ENCODE assay signal across 8 cellular contexts in genomic region chr6:29964553-29964903, GRCh38. TPM values are rescaled to one million over a fixed set of nuclear protein-coding genes. Genes with fewer than 3 reads are reported as not detected.
DNase-seq lines count a peak whose midpoint lies in the region; ATAC-seq and TF ChIP-seq lines count a peak whose summit lies in the region.

No MANE protein-coding gene starts in this region.

- H3K36me3 Mint-ChIP-seq in endothelial cell (ENCODE audit: low read depth, unreplicated experiment) = no peaks in the 10 kb centered on the region

- peaks cover 3% of the 10 kb centered on the region for H3K27me3 Mint-ChIP-seq in endothelial cell (ENCODE audit: unreplicated experiment)

- 20% methylated on average over 3 of the region's 3 CpGs for WGBS in prostate gland

- H3K4me3 Mint-ChIP-seq in endothelial cell (ENCODE audit: unreplicated experiment) = peak overlapping the region; percentile 87

- H3K9me3 ChIP-seq in ES-I3 (ENCODE audit: control insufficient read depth, insufficient read depth, low read length) (no peaks in the 10 kb centered on the region; the same call in 1 of the 2 replicates), OCI-LY7 (ENCODE audit: low read length) (no peaks in the 10 kb centered on the region), prostate gland (no peaks in the 10 kb centered on the region)

- H3K4me1 Mint-ChIP-seq in endothelial cell (ENCODE audit: unreplicated experiment) = peaks cover 59% of the 10 kb centered on the region

- peak overlapping the region; percentile 41 for H3K9ac ChIP-seq in ES-I3 (ENCODE audit: low read depth, low read length)

- H3K4me3 ChIP-seq in OCI-LY7 (ENCODE audit: low read depth, low read length, poor library complexity, severe bottlenecking) (peak overlapping the region; percentile 67), prostate gland (peak overlapping the region; percentile 17 to 25)

- peak overlapping the region; percentile 98 for H3K27ac Mint-ChIP-seq in endothelial cell (ENCODE audit: unreplicated experiment)

- CTCF ChIA-PET in OCI-LY7 (lab: Charles Lee; ENCODE audit: unreplicated experiment) = interaction anchor here (0.6 kb wide), 1 partner anchor 159 kb away, joined by 5 read pairs; no protein-coding TSS in a partner anchor

- H3K4me2 ChIP-seq in OCI-LY7 (ENCODE audit: low read length) = peak overlapping the region; percentile 82

- H4K20me1 ChIP-seq in OCI-LY7 (ENCODE audit: insufficient read depth, low read length) = no peaks in the 10 kb centered on the region

- no peak for ATAC-seq in GM21526 (IDR thresholded peaks at IDR 0.05; ENCODE audit: low FRiP score, unreplicated experiment)

- no peaks in the 10 kb centered on the region for H3K36me3 ChIP-seq in ES-I3 (ENCODE audit: insufficient read depth, low read length)
- no peaks in the 10 kb centered on the region for H3K36me3 ChIP-seq in OCI-LY7 (ENCODE audit: insufficient read depth, low read length)
- H3K36me3 ChIP-seq in prostate gland = no peaks in the 10 kb centered on the region

- BruUV-seq in OCI-LY7 (replicated peaks; lab: Mats Ljungman, UMichigan) = no TSS peak

- no peak for DNase-seq in OCI-LY7 (ENCODE audit: low spot score)
- no peak for DNase-seq in endothelial cell (ENCODE audit: low spot score)
- no peak for DNase-seq in prostate gland (ENCODE audit: low spot score)
- DNase-seq in NCI-H1930 (lab: John Stamatoyannopoulos, UW) = no peak
- no peak for DNase-seq in NCI-H510A treated with DMSO at 0.1 percent for 48 hours (lab: John Stamatoyannopoulos, UW)
- no peak for DNase-seq in T1000 (lab: John Stamatoyannopoulos, UW)

- POLR2A ChIA-PET in OCI-LY7 (lab: Charles Lee) = interaction anchor here (0.7 to 1.4 kb wide), 3 partner anchors 23 to 102 kb away, joined by 3 to 6 read pairs (median 3); partner anchors contain the start of gene HLA-A

- intact Hi-C loops in OCI-LY7 (cut with micrococcal nuclease; ENCODE audit: unreplicated experiment) = loop anchor here (2.0 kb wide), 1 partner anchor 102 kb away; the partner anchor contains the start of gene PPP1R11
- intact Hi-C loops in prostate gland (cut with DNase I) = no loop called here

- peak overlapping the region; percentile 93 for H3K27ac ChIP-seq in OCI-LY7 (ENCODE audit: low read depth, low read length, poor library complexity, severe bottlenecking)
- peak overlapping the region; percentile 74 to 79 for H3K27ac ChIP-seq in prostate gland

- no peak for TF ChIP-seq CTCF in OCI-LY7 (conservative IDR thresholded peaks at IDR 0.05; ENCODE audit: low read length)
- TF ChIP-seq CTCF in endothelial cell (IDR thresholded peaks at IDR 0.05; ENCODE audit: unreplicated experiment) = no peak
- no peak for TF ChIP-seq CTCF in prostate gland (IDR thresholded peaks at IDR 0.05)

- no peaks in the 10 kb centered on the region for H3K9me2 ChIP-seq in OCI-LY7 (ENCODE audit: insufficient read depth, low read length)

- H3K4me1 ChIP-seq in ES-I3 (ENCODE audit: insufficient read depth, low read length) (peaks cover 37% of the 10 kb centered on the region), OCI-LY7 (ENCODE audit: insufficient read depth, low read length, poor library complexity, severe bottlenecking) (peaks cover 54% of the 10 kb centered on the region), prostate gland (replicated peaks) (no peaks in the 10 kb centered on the region)

- no peaks in the 10 kb centered on the region for H3K9me3 Mint-ChIP-seq in endothelial cell (ENCODE audit: unreplicated experiment)

- no peak for TF ChIP-seq POLR2A in prostate gland (IDR thresholded peaks at IDR 0.05)

- no peaks in the 10 kb centered on the region for H3K27me3 ChIP-seq in prostate gland (replicated peaks; ENCODE audit: insufficient read depth)

- H3K79me2 ChIP-seq in OCI-LY7 (ENCODE audit: insufficient read depth, low read depth, low read length) = no peaks in the 10 kb centered on the region; the same call in 1 of the 2 replicates

- peak overlapping the region; percentile 29; the same call in 1 of the 2 replicates for H2AFZ ChIP-seq in OCI-LY7 (ENCODE audit: low read length)

RNA-seq across cellular contexts. Expression of gene HLA-A, which starts 22.2 kb away (rescaled TPM):
- 672 and 804 TPM in 2 replicates for total RNA-seq in OCI-LY7 (2014; rRNA removed; shearing (Covaris generic))
- total RNA-seq in OCI-LY7 (2022) (393 and 415 TPM in 2 replicates), endothelial cell (ENCODE audit: unreplicated experiment) (167 TPM), prostate gland (100 to 1,000 TPM; 564 to 620 TPM)
